11 cellular contexts compared by ENCODE assay signal in genomic region chrX:40380649-40381488, GRCh38.
DNase-seq lines count a peak whose midpoint lies in the region; ATAC-seq and TF ChIP-seq lines count a peak whose summit lies in the region.
"Had no signal": no experiment of that assay in that cellular context is flagged by ENCODE, and none has a peak within 500 bp of the region (broad histone marks: within the 10 kb centered on the region; RNA-seq: fewer than 3 reads in every experiment).

No MANE protein-coding gene starts in this region.

- TF ChIP-seq RAD21 in SK-N-SH (IDR thresholded peaks at IDR 0.05; ENCODE audit: low read length) = no peak

- H3K9me2 ChIP-seq in SK-N-SH = no peaks in the 10 kb centered on the region
- H3K9me2 ChIP-seq in MM.1S (replicated peaks; ENCODE audit: insufficient read depth, low read length) = no peaks in the 10 kb centered on the region

- POLR2A ChIA-PET in SK-N-SH (lab: Yijun Ruan, JAX) = interaction anchor here (1.2 to 1.3 kb wide), 2 partner anchors 12 to 136 kb away, joined by 3 to 4 read pairs; no protein-coding TSS in a partner anchor

- TF ChIP-seq EP300 in SK-N-SH (IDR thresholded peaks at IDR 0.05; ENCODE audit: borderline replicate concordance in 1 of 2, low read depth in 1 of 2, low read length in 1 of 2) = no peak

- no peaks in the 10 kb centered on the region for H3K36me3 Mint-ChIP-seq in endodermal cell (ENCODE audit: low read depth)

- CTCF ChIA-PET in SK-N-SH (lab: Yijun Ruan, JAX) = no interaction called here

- H3K79me2 ChIP-seq in SK-N-SH (ENCODE audit: insufficient read depth) (no peaks in the 10 kb centered on the region), MM.1S (ENCODE audit: low read length) (no peaks in the 10 kb centered on the region)

- H2AFZ ChIP-seq in SK-N-SH (ENCODE audit: low read depth) (no peak overlapping the region), MM.1S (ENCODE audit: low read length) (no peak overlapping the region)

- H3K4me1 ChIP-seq in SK-N-SH (ENCODE audit: control insufficient read depth in 1 of 2, insufficient read depth in 2 of 2, low read depth in 1 of 2, low read length in 1 of 2) = peaks cover 0 to 5% of the 10 kb centered on the region in 2 experiments; a peak in 1 of 4 replicates
- no peaks in the 10 kb centered on the region for H3K4me1 ChIP-seq in endodermal cell (ENCODE audit: control insufficient read depth, insufficient read depth, low read length)
- H3K4me1 ChIP-seq in MM.1S (ENCODE audit: low read length) = no peaks in the 10 kb centered on the region
- H3K4me1 ChIP-seq: thyroid gland had no signal

- H3K27me3 Mint-ChIP-seq in endodermal cell (ENCODE audit: insufficient read depth) = peaks cover 4% of the 10 kb centered on the region

- H4K20me1 ChIP-seq in SK-N-SH (ENCODE audit: insufficient read depth) = no peaks in the 10 kb centered on the region
- H4K20me1 ChIP-seq in MM.1S (ENCODE audit: insufficient read depth, low read length) = no peaks in the 10 kb centered on the region

- no peak overlapping the region for H3K27ac Mint-ChIP-seq in endodermal cell

- peaks cover 37% of the 10 kb centered on the region for H3K9me3 Mint-ChIP-seq in endodermal cell

- ATAC-seq in SK-N-SH treated with all-trans-retinoic acid at 6 μM for 48 hours (no peak), sciatic nerve (peak; percentile 66), HG02610 (IDR thresholded peaks at IDR 0.05; ENCODE audit: unreplicated experiment) (no peak), GM18907 (IDR thresholded peaks at IDR 0.05; ENCODE audit: unreplicated experiment) (no peak)

- 29% methylated on average over 17 of the region's 17 CpGs for WGBS in SK-N-SH (ENCODE audit: low lambda C conversion rate)
- 65% methylated on average over 15 of the region's 17 CpGs; no CpG with 5 or more reads in 1 of the 2 experiments for WGBS in endodermal cell (ENCODE audit: insufficient coverage in 1 of 2, insufficient read length in 1 of 2), 2 experiments

- no peak overlapping the region for H3K9ac ChIP-seq in SK-N-SH
- no peak overlapping the region for H3K9ac ChIP-seq in endodermal cell (ENCODE audit: extremely low read depth, low read length, poor library complexity, severe bottlenecking)
- H3K9ac ChIP-seq in MM.1S (ENCODE audit: low read length) = no peak overlapping the region

- intact Hi-C loops in sciatic nerve (cut with DNase I) = no loop called here

- no peaks in the 10 kb centered on the region for H3K9me3 ChIP-seq in SK-N-SH
- H3K9me3 ChIP-seq in endodermal cell (ENCODE audit: control insufficient read depth, low read length) = no peaks in the 10 kb centered on the region
- H3K9me3 ChIP-seq in MM.1S (replicated peaks; ENCODE audit: insufficient read depth, low read length) = no peaks in the 10 kb centered on the region
- H3K9me3 ChIP-seq: thyroid gland had no signal

- H3K27ac ChIP-seq in SK-N-SH (ENCODE audit: low read depth in 2 of 2, low read length in 1 of 2) (no peak overlapping the region; a peak in 1 of 4 replicates), endodermal cell (ENCODE audit: low read depth, low read length) (peak overlapping the region; percentile 32), MM.1S (ENCODE audit: low read length) (no peak overlapping the region)
- H3K27ac ChIP-seq: thyroid gland had no signal

- no peak overlapping the region for H3K4me3 Mint-ChIP-seq in endodermal cell

- H3K4me1 Mint-ChIP-seq in endodermal cell = peaks cover 3% of the 10 kb centered on the region

- no peak overlapping the region for H3K4me2 ChIP-seq in SK-N-SH
- no peak overlapping the region for H3K4me2 ChIP-seq in MM.1S (ENCODE audit: low read depth, low read length)

- DNase-seq in SK-N-SH = peak; percentile 31
- peak; percentile 26 for DNase-seq in NOMO-1 treated with dmso at 0.1 percent for 144 hours (lab: John Stamatoyannopoulos, UW; ENCODE audit: unreplicated experiment)
- DNase-seq in endodermal cell = peak; percentile 31
- DNase-seq in sciatic nerve (ENCODE audit: low spot score) = no peak
- DNase-seq in MM.1S = no peak
- DNase-seq: activated gamma-delta T cell treated with Interleukin-2 at 50 U/mL for 16 hours, NCI-H446 had no signal

- TF ChIP-seq CTCF in SK-N-SH (IDR thresholded peaks at IDR 0.05) (no peak), endodermal cell (conservative IDR thresholded peaks at IDR 0.05) (no peak), MM.1S (IDR thresholded peaks at IDR 0.05; ENCODE audit: low read length) (no peak)

- H3F3A ChIP-seq in SK-N-SH (replicated peaks; ENCODE audit: insufficient read depth) = no peaks in the 10 kb centered on the region
- no peaks in the 10 kb centered on the region for H3F3A ChIP-seq in MM.1S (ENCODE audit: insufficient read depth, low read length)

- H3K36me3 ChIP-seq in SK-N-SH (replicated peaks in 1 of 2; ENCODE audit: control insufficient read depth in 1 of 2, insufficient read depth in 2 of 2, low read length in 1 of 2) (no peaks in the 10 kb centered on the region), endodermal cell (ENCODE audit: control insufficient read depth, insufficient read depth, low read length) (no peaks in the 10 kb centered on the region), MM.1S (replicated peaks; ENCODE audit: insufficient read depth, low read length) (no peaks in the 10 kb centered on the region)
- H3K36me3 ChIP-seq: thyroid gland had no signal

- H3K4me3 ChIP-seq in SK-N-SH (ENCODE audit: low read depth in 2 of 2, low read length in 1 of 2) (no peak overlapping the region), endodermal cell (ENCODE audit: low read length) (no peak overlapping the region), MM.1S (ENCODE audit: low read length) (no peak overlapping the region)
- H3K4me3 ChIP-seq: thyroid gland had no signal

- H3K27me3 ChIP-seq in SK-N-SH (ENCODE audit: insufficient read depth) = peaks cover 10% of the 10 kb centered on the region; the same call in 1 of the 2 replicates
- H3K27me3 ChIP-seq in endodermal cell (ENCODE audit: control insufficient read depth, insufficient read depth, low read length, poor library complexity, severe bottlenecking) = no peaks in the 10 kb centered on the region
- H3K27me3 ChIP-seq in MM.1S (replicated peaks; ENCODE audit: insufficient read depth, low read length) = no peaks in the 10 kb centered on the region
- H3K27me3 ChIP-seq: thyroid gland had no signal

TF ChIP-seq in SK-N-SH, 30 proteins besides CTCF, POLR2A, EP300 and RAD21:
- no peak for TF ChIP-seq GATA2 (CRISPR knock-in tag; IDR thresholded peaks at IDR 0.05)
- no peak for TF ChIP-seq EZH2phosphoT487 (IDR thresholded peaks at IDR 0.05; ENCODE audit: borderline replicate concordance, low read depth)
- TF ChIP-seq NRF1 (IDR thresholded peaks at IDR 0.05; ENCODE audit: low read depth, low read length) = no peak
- no peak for TF ChIP-seq RXRA (IDR thresholded peaks at IDR 0.05; ENCODE audit: borderline replicate concordance, low read depth)
- TF ChIP-seq, protein P1, sequence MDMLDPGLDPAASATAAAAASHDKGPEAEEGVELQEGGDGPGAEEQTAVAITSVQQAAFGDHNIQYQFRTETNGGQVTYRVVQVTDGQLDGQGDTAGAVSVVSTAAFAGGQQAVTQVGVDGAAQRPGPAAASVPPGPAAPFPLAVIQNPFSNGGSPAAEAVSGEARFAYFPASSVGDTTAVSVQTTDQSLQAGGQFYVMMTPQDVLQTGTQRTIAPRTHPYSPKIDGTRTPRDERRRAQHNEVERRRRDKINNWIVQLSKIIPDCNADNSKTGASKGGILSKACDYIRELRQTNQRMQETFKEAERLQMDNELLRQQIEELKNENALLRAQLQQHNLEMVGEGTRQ (IDR thresholded peaks at IDR 0.05; ENCODE audit: borderline replicate concordance, low read depth, low read length) = no peak

TF ChIP-seq in SK-N-SH treated with all-trans-retinoic acid at 6 μM for 48 hours, 23 proteins besides CTCF, POLR2A, EP300 and RAD21:
- TF ChIP-seq ZNF70 (CRISPR knock-in tag; IDR thresholded peaks at IDR 0.05) = no peak
- TF ChIP-seq ZNF8 (CRISPR knock-in tag; IDR thresholded peaks at IDR 0.05) = no peak
- no peak for TF ChIP-seq BACH2 (CRISPR knock-in tag; IDR thresholded peaks at IDR 0.05; ENCODE audit: borderline replicate concordance)
- no peak for TF ChIP-seq ARNTL (CRISPR knock-in tag; IDR thresholded peaks at IDR 0.05; ENCODE audit: borderline replicate concordance, low read depth)
- no peak for TF ChIP-seq ZC3H10 (CRISPR knock-in tag; IDR thresholded peaks at IDR 0.05)
- TF ChIP-seq POU6F1 (CRISPR knock-in tag; IDR thresholded peaks at IDR 0.05; ENCODE audit: borderline replicate concordance, low read depth) = no peak
- TF ChIP-seq, protein P2, sequence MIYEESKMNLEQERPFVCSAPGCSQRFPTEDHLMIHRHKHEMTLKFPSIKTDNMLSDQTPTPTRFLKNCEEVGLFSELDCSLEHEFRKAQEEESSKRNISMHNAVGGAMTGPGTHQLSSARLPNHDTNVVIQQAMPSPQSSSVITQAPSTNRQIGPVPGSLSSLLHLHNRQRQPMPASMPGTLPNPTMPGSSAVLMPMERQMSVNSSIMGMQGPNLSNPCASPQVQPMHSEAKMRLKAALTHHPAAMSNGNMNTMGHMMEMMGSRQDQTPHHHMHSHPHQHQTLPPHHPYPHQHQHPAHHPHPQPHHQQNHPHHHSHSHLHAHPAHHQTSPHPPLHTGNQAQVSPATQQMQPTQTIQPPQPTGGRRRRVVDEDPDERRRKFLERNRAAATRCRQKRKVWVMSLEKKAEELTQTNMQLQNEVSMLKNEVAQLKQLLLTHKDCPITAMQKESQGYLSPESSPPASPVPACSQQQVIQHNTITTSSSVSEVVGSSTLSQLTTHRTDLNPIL (CRISPR knock-in tag; IDR thresholded peaks at IDR 0.05; ENCODE audit: low read depth) = no peak
- TF ChIP-seq CSDC2 (CRISPR knock-in tag; IDR thresholded peaks at IDR 0.05) = no peak

Comparison
In these comparisons a context has a peak if more than half of its experiments do, and no peak if none do; other contexts are left out.
1. DNase-seq: peak in SK-N-SH (single experiment), NOMO-1 treated with dmso at 0.1 percent for 144 hours (single experiment) and endodermal cell (single experiment); none in sciatic nerve (single experiment) and MM.1S (single experiment).